Comparison of ENCODE assay signal across 20 cellular contexts in the genomic region with DNA sequence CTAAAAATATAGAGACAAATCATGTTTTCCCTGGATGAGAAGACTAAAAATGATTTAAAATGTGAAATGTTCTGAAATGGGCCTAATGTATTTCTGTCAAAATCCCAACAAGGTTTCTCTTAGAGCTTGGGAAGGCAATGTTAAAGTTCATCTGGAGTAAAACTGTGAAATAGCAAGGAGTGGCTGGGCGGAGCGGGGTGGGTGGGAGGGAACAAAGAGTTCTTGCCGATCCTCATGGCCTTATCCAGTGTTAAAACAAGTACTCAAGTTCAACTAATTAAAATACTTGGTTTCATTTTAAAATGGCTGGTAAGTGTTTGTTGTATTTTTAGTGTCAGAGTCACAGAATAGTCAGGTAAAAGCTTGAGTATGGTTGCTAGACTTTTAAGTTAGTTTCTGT.
A peak's percentile ranks its signal among the peaks of the same experiment; 100 is the strongest.
DNase-seq lines count a peak whose midpoint lies in the region; ATAC-seq and TF ChIP-seq lines count a peak whose summit lies in the region.
"Had no signal": no experiment of that assay in that cellular context is flagged by ENCODE, and none has a peak within 500 bp of the region (broad histone marks: within the 10 kb centered on the region; RNA-seq: fewer than 3 reads in every experiment).

No MANE protein-coding gene starts in this region.

- intact Hi-C loops in CD4-positive, alpha-beta T cell (cut with DNase I, micrococcal nuclease) = no loop called here
- intact Hi-C loops in Panc1 (cut with micrococcal nuclease; ENCODE audit: unreplicated experiment) (no loop called here), left lung (cut with DNase I) (no loop called here)

- no peak for TF ChIP-seq POLR2A in tibial nerve (IDR thresholded peaks at IDR 0.05)

- ATAC-seq in CD4-positive, alpha-beta T cell (ENCODE audit: poor library complexity) = no peak
- ATAC-seq in Panc1 = no peak
- ATAC-seq in left lung = peak; percentile 83
- ATAC-seq: A549 had no signal

- H3K27ac Mint-ChIP-seq in CD4-positive, alpha-beta T cell = peak overlapping the region; percentile 37

- H3K4me3 ChIP-seq in Panc1 (ENCODE audit: low read depth in 2 of 2, low read length in 2 of 2) (no peak overlapping the region), left lung (no peak overlapping the region), tibial nerve (no peak overlapping the region)
- H3K4me3 ChIP-seq: A549, BLaER1 had no signal

- in situ Hi-C loops in Panc1 (cut with HindIII; ENCODE audit: low pct_unique_long_range_greater_than_20kb, low sequenced_read_pairs) = no loop called here

- H3K4me1 ChIP-seq in Panc1 (ENCODE audit: control insufficient read depth, insufficient read depth, low read length) = peaks cover 21% of the 10 kb centered on the region
- H3K4me1 ChIP-seq in left lung = peaks cover 0 to 3% of the 10 kb centered on the region in 2 donors
- peaks cover 0 to 31% (median 0%) of the 10 kb centered on the region in 4 donors for H3K4me1 ChIP-seq in tibial nerve
- H3K4me1 ChIP-seq: A549 had no signal

- no TSS peak for BruUV-seq in Panc1 (replicated peaks; lab: Mats Ljungman, UMichigan)

- 63 to 69% methylated on average over 3 of the region's 3 CpGs for WGBS in tibial nerve, 2 donors

- no peaks in the 10 kb centered on the region for H3K9me3 ChIP-seq in CD4-positive, alpha-beta T cell (ENCODE audit: control insufficient read depth, low read length)
- H3K9me3 ChIP-seq in Panc1 (ENCODE audit: control insufficient read depth, insufficient read depth, low read depth, low read length) (no peaks in the 10 kb centered on the region), left lung (no peaks in the 10 kb centered on the region), tibial nerve (no peaks in the 10 kb centered on the region)
- H3K9me3 ChIP-seq: A549, BLaER1 had no signal

- TF ChIP-seq EP300 in tibial nerve (IDR thresholded peaks at IDR 0.05) = no peak

- peaks cover 13% of the 10 kb centered on the region for H3K36me3 Mint-ChIP-seq in CD4-positive, alpha-beta T cell (ENCODE audit: low read depth)

- H3K9me3 Mint-ChIP-seq in CD4-positive, alpha-beta T cell = peaks cover 7% of the 10 kb centered on the region
- H3K9me3 Mint-ChIP-seq: CD8-positive, alpha-beta memory T cell; HFFc6 had no signal

- no peaks in the 10 kb centered on the region for H3K27me3 Mint-ChIP-seq in CD4-positive, alpha-beta T cell
- H3K27me3 Mint-ChIP-seq: CD8-positive, alpha-beta memory T cell had no signal

- POLR2A ChIA-PET in CD4-positive, alpha-beta T cell (lab: Charles Lee) = no interaction called here
- POLR2A ChIA-PET in Panc1 (lab: Charles Lee) = no interaction called here

- DNase-seq in CD4-positive, alpha-beta T cell = no peak
- DNase-seq in Panc1 (ENCODE audit: low read depth, low spot score) (no peak), left lung (no peak), tibial nerve (ENCODE audit: low spot score in 2 of 2) (no peak), NCI-H526 treated with DMSO at 0.1 percent for 48 hours (lab: John Stamatoyannopoulos, UW) (no peak), SKM-1 treated with dmso at 0.1 percent for 144 hours (lab: John Stamatoyannopoulos, UW; ENCODE audit: unreplicated experiment) (no peak), NCI-H345 (lab: John Stamatoyannopoulos, UW) (no peak)
- DNase-seq: CD8-positive, alpha-beta memory T cell; DMS79 treated with DMSO at 0.1 percent for 48 hours; H7; HFFc6; KG1; NCI-H1417 treated with DMSO at 0.1 percent for 48 hours; NCI-H187 treated with DMSO at 0.1 percent for 48 hours; NCI-H226; NCI-H69; RPMI8226; SIG-M5 had no signal

- TF ChIP-seq CTCF in CD4-positive, alpha-beta T cell (IDR thresholded peaks at IDR 0.05) = no peak
- TF ChIP-seq CTCF in Panc1 (IDR thresholded peaks at IDR 0.05) (no peak), left lung (IDR thresholded peaks at IDR 0.05) (no peak), tibial nerve (IDR thresholded peaks at IDR 0.05) (no peak)

- H3K27ac ChIP-seq in CD4-positive, alpha-beta T cell (ENCODE audit: low read depth, low read length) = no peak overlapping the region
- peak overlapping the region; percentile 56 for H3K27ac ChIP-seq in Panc1 (ENCODE audit: low read length)
- H3K27ac ChIP-seq in left lung = peak overlapping the region; percentile 35 to 59
- H3K27ac ChIP-seq in tibial nerve = peak overlapping the region in 3 of 4 donors; percentile 36 to 74 (median 36)
- H3K27ac ChIP-seq: A549, BLaER1 had no signal

- CTCF ChIA-PET in CD4-positive, alpha-beta T cell (lab: Charles Lee) = interaction anchor here (0.9 kb wide), 1 partner anchor 9 kb away, joined by 4 read pairs; no protein-coding TSS in a partner anchor
- CTCF ChIA-PET in Panc1 (lab: Charles Lee) = no interaction called here

- peaks cover 36% of the 10 kb centered on the region for H3K4me1 Mint-ChIP-seq in CD4-positive, alpha-beta T cell (ENCODE audit: low read depth)

- no peak overlapping the region for H3K4me3 Mint-ChIP-seq in CD4-positive, alpha-beta T cell
- H3K4me3 Mint-ChIP-seq: CD8-positive, alpha-beta memory T cell had no signal

- no peaks in the 10 kb centered on the region for H3K27me3 ChIP-seq in CD4-positive, alpha-beta T cell (ENCODE audit: control insufficient read depth, insufficient read depth, low read length)
- H3K27me3 ChIP-seq in Panc1 (ENCODE audit: control insufficient read depth, insufficient read depth, low read length) (no peaks in the 10 kb centered on the region), left lung (no peaks in the 10 kb centered on the region), tibial nerve (no peaks in the 10 kb centered on the region)
- H3K27me3 ChIP-seq: BLaER1 had no signal

- H3K36me3 ChIP-seq in Panc1 (ENCODE audit: control insufficient read depth, insufficient read depth, low read length) = no peaks in the 10 kb centered on the region
- peaks cover 0 to 10% of the 10 kb centered on the region in 2 donors for H3K36me3 ChIP-seq in left lung
- H3K36me3 ChIP-seq in tibial nerve = peaks cover 0 to 2% (median 0%) of the 10 kb centered on the region in 3 donors
